In genomic region chr4:23114538-23114937, GRCh38 we compare ENCODE assay signal across 17 cellular contexts.
"Had no signal": no experiment of that assay in that cellular context is flagged by ENCODE, and none has a peak within 500 bp of the region (broad histone marks: within the 10 kb centered on the region; RNA-seq: fewer than 3 reads in every experiment).

No MANE protein-coding gene starts in this region.

- H3K4me2 ChIP-seq: hepatocyte, smooth muscle cell had no signal

- H3K36me3 Mint-ChIP-seq: naive thymus-derived CD4-positive, alpha-beta T cell had no signal

- DNase-seq: effector CD4-positive, alpha-beta T cell; endodermal cell; erythroblast; foreskin keratinocyte; mesendoderm; naive thymus-derived CD4-positive, alpha-beta T cell; nephron progenitor cell; ovary; stimulated activated CD4-positive, alpha-beta T cell treated with anti-CD3 and anti-CD28 coated beads, Interleukin-2, amount 100 ng/mL, for 48 hours; stimulated activated naive CD4-positive, alpha-beta T cell treated with Interleukin-2 at 50 U/mL for 16 hours; trophoblast cell had no signal

- H3K4me3 ChIP-seq: coronary artery, hepatocyte, ovary, right atrium auricular region, smooth muscle cell had no signal

- H3K9me3 Mint-ChIP-seq: endodermal cell, nephron progenitor cell had no signal

- H2AFZ ChIP-seq: hepatocyte had no signal

- H3K4me1 ChIP-seq: foreskin keratinocyte, right atrium auricular region had no signal

- H3K9me3 ChIP-seq: neutrophil, ovary, right atrium auricular region had no signal

- FAIRE-seq: endothelial cell of umbilical vein had no signal

- H3K27ac Mint-ChIP-seq: endodermal cell; naive thymus-derived CD4-positive, alpha-beta T cell; nephron progenitor cell had no signal

- H3K4me1 Mint-ChIP-seq: endodermal cell; naive thymus-derived CD4-positive, alpha-beta T cell; nephron progenitor cell had no signal

- H3K27me3 ChIP-seq: foreskin keratinocyte, hepatocyte, neutrophil, ovary, right atrium auricular region had no signal

- H3K27ac ChIP-seq: coronary artery, foreskin keratinocyte, hepatocyte, neutrophil, ovary, right atrium auricular region had no signal

- H3K36me3 ChIP-seq: neutrophil, ovary, right atrium auricular region had no signal

- H3K4me3 Mint-ChIP-seq: endodermal cell; naive thymus-derived CD4-positive, alpha-beta T cell; nephron progenitor cell had no signal

- H3K79me2 ChIP-seq: hepatocyte had no signal
